In the genomic region with DNA sequence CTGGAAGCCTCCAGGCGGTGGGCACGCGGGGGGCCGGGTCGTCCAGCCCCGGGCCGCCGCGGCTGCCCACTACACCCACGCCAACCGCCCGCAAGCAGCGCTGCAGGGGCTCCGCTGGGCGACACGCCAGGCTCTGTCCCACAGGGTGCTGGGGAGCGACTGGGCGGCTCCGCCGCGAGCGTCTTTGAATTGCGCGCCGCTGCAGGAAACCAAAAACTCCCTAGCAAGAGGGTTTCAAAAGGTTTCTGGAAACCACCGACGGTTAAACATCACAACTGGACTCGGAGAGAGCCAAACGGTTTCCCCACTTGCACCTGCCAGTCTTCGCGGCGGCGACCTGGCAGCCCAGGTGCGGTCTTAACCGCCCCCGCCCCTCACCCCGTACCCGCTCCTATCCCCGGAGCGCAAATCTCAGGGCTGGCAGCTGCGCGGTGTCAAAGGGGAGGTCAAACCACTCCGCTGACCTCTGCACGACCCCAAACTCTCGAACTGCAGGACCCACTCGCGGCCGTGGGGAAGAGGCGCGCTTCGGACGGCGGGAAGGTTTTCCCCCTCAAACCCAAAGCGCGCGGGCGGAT, we compare ENCODE assay signal across 8 cellular contexts. TPM values are rescaled to one million over a fixed set of nuclear protein-coding genes. Genes with fewer than 3 reads are reported as not detected.
DNase-seq lines count a peak whose midpoint lies in the region; ATAC-seq, FAIRE-seq and TF ChIP-seq lines count a peak whose summit lies in the region.

No MANE protein-coding gene starts in this region.

- peaks cover 5% of the 10 kb centered on the region for H3K4me1 ChIP-seq in prostate gland (replicated peaks)

- DNase-seq in GM12892 (ENCODE audit: insufficient read length) (peak; percentile 62), LNCaP clone FGC (ENCODE audit: low read depth) (no peak), germinal center (ENCODE audit: low spot score) (peak; percentile 67), prostate gland (ENCODE audit: low spot score) (no peak), NCI-H2029 treated with DMSO at 0.1 percent for 48 hours (lab: John Stamatoyannopoulos, UW) (no peak), OCI-M2 (lab: John Stamatoyannopoulos, UW; ENCODE audit: unreplicated experiment) (no peak)
- peak; percentile 71 for DNase-seq in activated T-cell treated with anti-CD3 and anti-CD28 coated beads, Interleukin-2, amount 50 U/mL, for 24 hours

- H3K27ac ChIP-seq in prostate gland: peak overlapping the region; percentile 32 to 48

- 1% methylated on average over 35 of the region's 57 CpGs for WGBS in prostate gland

- H3K27me3 ChIP-seq in prostate gland (replicated peaks; ENCODE audit: insufficient read depth): no peaks in the 10 kb centered on the region

- peak; percentile 93 for FAIRE-seq in GM12892 (lab: Jason Lieb, UNC)

- H3K36me3 ChIP-seq in prostate gland: no peaks in the 10 kb centered on the region

- peaks cover 51% of the 10 kb centered on the region for H3K36me3 Mint-ChIP-seq in activated T-cell treated with anti-CD3 and anti-CD28 coated beads, Interleukin-2, amount 50 U/mL, for 24 hours (ENCODE audit: low read depth)

- H3K27me3 Mint-ChIP-seq in activated T-cell treated with anti-CD3 and anti-CD28 coated beads, Interleukin-2, amount 50 U/mL, for 24 hours: no peaks in the 10 kb centered on the region

- no peaks in the 10 kb centered on the region for H3K9me3 Mint-ChIP-seq in activated T-cell treated with anti-CD3 and anti-CD28 coated beads, Interleukin-2, amount 50 U/mL, for 24 hours

- intact Hi-C loops in prostate gland (cut with DNase I): no loop called here

- peak overlapping the region; percentile 93 for H3K4me3 Mint-ChIP-seq in activated T-cell treated with anti-CD3 and anti-CD28 coated beads, Interleukin-2, amount 50 U/mL, for 24 hours

- peak overlapping the region; percentile 91 for H3K27ac Mint-ChIP-seq in activated T-cell treated with anti-CD3 and anti-CD28 coated beads, Interleukin-2, amount 50 U/mL, for 24 hours

- ATAC-seq in GM21723 (IDR thresholded peaks at IDR 0.05; ENCODE audit: unreplicated experiment): peak; percentile 56

- TF ChIP-seq POLR2A in GM12892 (IDR thresholded peaks at IDR 0.05; ENCODE audit: low read depth, low read length): peak; percentile 60
- TF ChIP-seq POLR2A in prostate gland (IDR thresholded peaks at IDR 0.05): no peak

- H3K4me3 ChIP-seq in LNCaP clone FGC (ENCODE audit: low read depth, low read length) (peak overlapping the region; percentile 49), prostate gland (peak overlapping the region; percentile 28 to 37)

- no peak for TF ChIP-seq CTCF in LNCaP clone FGC (IDR thresholded peaks at IDR 0.05; ENCODE audit: control insufficient read depth, extremely low read depth, insufficient read depth)
- no peak for TF ChIP-seq CTCF in prostate gland (IDR thresholded peaks at IDR 0.05)

- no peaks in the 10 kb centered on the region for H3K9me3 ChIP-seq in prostate gland

- peaks cover 76% of the 10 kb centered on the region for H3K4me1 Mint-ChIP-seq in activated T-cell treated with anti-CD3 and anti-CD28 coated beads, Interleukin-2, amount 50 U/mL, for 24 hours (ENCODE audit: low read depth)

RNA-seq across cellular contexts. Expression of a gene that starts 1.0 kb away (rescaled TPM):
- polyA plus RNA-seq in GM12892 (2012; ENCODE audit: missing spikeins): 45.6 TPM
- total RNA-seq in prostate gland: 10 to 100 TPM; 20.9 to 27.2 TPM

Comparison
In these comparisons a context has a peak if more than half of its experiments do, and no peak if none do; other contexts are left out.
1. DNase-seq: peak in GM12892 (single experiment), activated T-cell treated with anti-CD3 and anti-CD28 coated beads, Interleukin-2, amount 50 U/mL, for 24 hours (single experiment) and germinal center (single experiment); none in LNCaP clone FGC (single experiment), prostate gland (single experiment), NCI-H2029 treated with DMSO at 0.1 percent for 48 hours (single experiment) and OCI-M2 (single experiment).